ENCODE assay signal across 26 cellular contexts in the genomic region with DNA sequence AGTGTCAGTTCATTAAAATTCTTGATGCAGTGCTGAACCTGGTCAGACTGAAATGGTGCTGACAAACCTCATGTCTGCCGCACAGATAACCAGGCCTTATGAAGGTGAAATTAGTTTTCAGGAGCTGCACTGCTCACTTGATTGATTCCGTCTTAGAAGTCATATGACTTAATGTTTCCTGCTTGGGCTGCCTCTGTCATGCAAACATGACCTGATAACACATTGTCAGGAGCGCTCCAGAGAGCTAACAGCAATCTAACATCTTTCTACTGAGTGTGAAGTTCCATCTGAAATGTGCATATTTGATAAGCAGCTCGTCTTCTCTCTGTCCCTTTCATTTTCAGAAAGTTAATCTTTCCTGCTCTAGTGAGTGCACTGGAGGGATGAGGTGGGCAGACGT.
DNase-seq lines count a peak whose midpoint lies in the region; FAIRE-seq and TF ChIP-seq lines count a peak whose summit lies in the region.
"Had no signal": no experiment of that assay in that cellular context is flagged by ENCODE, and none has a peak within 500 bp of the region (broad histone marks: within the 10 kb centered on the region; RNA-seq: fewer than 3 reads in every experiment).

No MANE protein-coding gene starts in this region.

- H3K4me1 ChIP-seq in BLaER1 (peaks cover 13% of the 10 kb centered on the region), keratinocyte (ENCODE audit: control insufficient read depth, extremely low read depth, insufficient read depth, low read length) (no peaks in the 10 kb centered on the region)
- H3K4me1 ChIP-seq: BE2C, HAP-1 had no signal

- H3K4me2 ChIP-seq in BLaER1 (peak overlapping the region; percentile 58), keratinocyte (ENCODE audit: control insufficient read depth, extremely low read depth, insufficient read depth, low read depth, low read length) (no peak overlapping the region), neural cell (ENCODE audit: low read length) (no peak overlapping the region)
- H3K4me2 ChIP-seq: PC-9 had no signal

- TF ChIP-seq POLR2A in H54 (IDR thresholded peaks at IDR 0.05; ENCODE audit: low read depth, low read length), result no peak

- H3K9ac ChIP-seq in BLaER1 (no peak overlapping the region), keratinocyte (ENCODE audit: control insufficient read depth, extremely low read depth, insufficient read depth, low read length) (no peak overlapping the region), neural cell (ENCODE audit: low read length) (no peak overlapping the region)
- H3K9ac ChIP-seq: GM23248 had no signal

- H2AFZ ChIP-seq in keratinocyte (ENCODE audit: control insufficient read depth, low read length), result peak overlapping the region; percentile 33
- no peak overlapping the region for H2AFZ ChIP-seq in neural cell (ENCODE audit: low read depth, low read length)
- H2AFZ ChIP-seq: GM23248, PC-9 had no signal

- H4K20me1 ChIP-seq in BLaER1, result no peaks in the 10 kb centered on the region
- no peaks in the 10 kb centered on the region for H4K20me1 ChIP-seq in keratinocyte (ENCODE audit: control insufficient read depth, extremely low read depth, insufficient read depth, low read length)
- H4K20me1 ChIP-seq in neural cell (ENCODE audit: insufficient read depth), result no peaks in the 10 kb centered on the region

- peak; percentile 5 for FAIRE-seq in keratinocyte (lab: Jason Lieb, UNC)
- no peak for FAIRE-seq in H54 (lab: Jason Lieb, UNC)
- FAIRE-seq: D721Med, GM18507 had no signal

- TF ChIP-seq EP300 in neural cell (conservative IDR thresholded peaks at IDR 0.05; ENCODE audit: poor library complexity, severe bottlenecking), result peak; percentile 85

- H3K9me2 ChIP-seq in neural cell (ENCODE audit: insufficient read depth, low read length), result no peaks in the 10 kb centered on the region

- peak; percentile 21 for DNase-seq in OCI-M1 (lab: John Stamatoyannopoulos, UW)
- no peak for DNase-seq in keratinocyte (ENCODE audit: low read depth, low spot score)
- no peak for DNase-seq in D341Med (ENCODE audit: low spot score)
- no peak for DNase-seq in H54 (ENCODE audit: insufficient read length, low spot score)
- DNase-seq in foreskin fibroblast, result no peak
- no peak for DNase-seq in GM03348 (ENCODE audit: low spot score)
- DNase-seq: 8988T; ACHN; BE2C; CD4-positive, CD25-positive, alpha-beta regulatory T cell; GM23248; HFFc6; Karpas-422; NCI-H1092 treated with DMSO at 0.1 percent for 48 hours; NCI-H1436; NCI-H187; NCI-H524; NCI-H748 treated with DMSO at 0.1 percent for 48 hours; PC-9; Right ventricle myocardium superior; RPMI8226 had no signal

- dilution Hi-C loops in keratinocyte (cut with MboI; ENCODE audit: extremely low pct_ligation_motif_present, low sequenced_read_pairs), result no loop called here

- H3K79me2 ChIP-seq in keratinocyte (ENCODE audit: control insufficient read depth, insufficient read depth, low read length) (no peaks in the 10 kb centered on the region), neural cell (replicated peaks; ENCODE audit: insufficient read depth, low read length) (no peaks in the 10 kb centered on the region)

- H3K9me1 ChIP-seq in keratinocyte (ENCODE audit: control insufficient read depth, extremely low read depth, insufficient read depth, low read length), result no peaks in the 10 kb centered on the region

- H3F3A ChIP-seq in neural cell (ENCODE audit: insufficient read depth, low read length, poor library complexity, severe bottlenecking), result no peaks in the 10 kb centered on the region

- H3K36me3 ChIP-seq in BLaER1 (no peaks in the 10 kb centered on the region), keratinocyte (ENCODE audit: control insufficient read depth in 2 of 2, extremely low read depth in 1 of 2, insufficient read depth in 2 of 2, low read length in 2 of 2) (no peaks in the 10 kb centered on the region), neural cell (ENCODE audit: insufficient read depth, low read length) (no peaks in the 10 kb centered on the region)
- H3K36me3 ChIP-seq: BE2C, HAP-1 had no signal

- H3K27ac ChIP-seq in BLaER1, result 0 out of 2 replicates have a peak overlapping the region, but pooled peaks have one; percentile 25
- no peak overlapping the region for H3K27ac ChIP-seq in keratinocyte (ENCODE audit: control insufficient read depth, insufficient read depth, low read length)
- H3K27ac ChIP-seq in neural cell (ENCODE audit: low read length), result peak overlapping the region; percentile 57
- H3K27ac ChIP-seq: GM23248, PC-9 had no signal

- peaks cover 28% of the 10 kb centered on the region for H3K9me3 ChIP-seq in BLaER1
- no peaks in the 10 kb centered on the region for H3K9me3 ChIP-seq in keratinocyte (ENCODE audit: control insufficient read depth, low read depth, low read length)
- no peaks in the 10 kb centered on the region for H3K9me3 ChIP-seq in neural cell (ENCODE audit: low read length)
- H3K9me3 ChIP-seq: BE2C, HAP-1 had no signal

- H3K4me3 ChIP-seq in BLaER1, result no peak overlapping the region
- H3K4me3 ChIP-seq in keratinocyte (ENCODE audit: control insufficient read depth in 2 of 3, extremely low read depth in 1 of 3, insufficient read depth in 2 of 3, low read depth in 1 of 3, low read length in 3 of 3), result no peak overlapping the region
- H3K4me3 ChIP-seq in neural cell (ENCODE audit: low read length), result peak overlapping the region; percentile 10
- H3K4me3 ChIP-seq in foreskin fibroblast (ENCODE audit: low read depth in 1 of 2, low read length in 2 of 2), result no peak overlapping the region
- H3K4me3 ChIP-seq: GM23248, HAP-1, PC-9 had no signal

- H3K27me3 ChIP-seq in BLaER1 (no peaks in the 10 kb centered on the region), keratinocyte (ENCODE audit: control insufficient read depth, extremely low read depth, insufficient read depth, low read length) (no peaks in the 10 kb centered on the region), neural cell (ENCODE audit: insufficient read depth, low read depth, low read length) (no peaks in the 10 kb centered on the region)
- H3K27me3 ChIP-seq: BE2C had no signal

- TF ChIP-seq CTCF in keratinocyte (optimal IDR thresholded peaks at IDR 0.05 in 1 of 3, IDR thresholded peaks at IDR 0.05 in 1 of 3, conservative IDR thresholded peaks at IDR 0.05 in 1 of 3; ENCODE audit: extremely low read depth in 1 of 3, insufficient read depth in 2 of 3, low read length in 3 of 3), result no peak
- TF ChIP-seq CTCF in neural cell (IDR thresholded peaks at IDR 0.05; ENCODE audit: poor library complexity, severe bottlenecking), result no peak
- no peak for TF ChIP-seq CTCF in foreskin fibroblast (IDR thresholded peaks at IDR 0.05; ENCODE audit: low read depth, low read length)

- no peak for TF ChIP-seq RAD21 in neural cell (conservative IDR thresholded peaks at IDR 0.05)

TF ChIP-seq in neural cell, 6 proteins besides CTCF, POLR2A, EP300 and RAD21:
- TF ChIP-seq MXI1 (conservative IDR thresholded peaks at IDR 0.05; ENCODE audit: poor library complexity, severe bottlenecking), result no peak
- TF ChIP-seq POLR2AphosphoS5 (IDR thresholded peaks at IDR 0.05), result peak; percentile 81
